ENCODE assay signal across 8 cellular contexts in genomic region chr12:104669057-104669770, GRCh38.
A peak's percentile ranks its signal among the peaks of the same experiment; 100 is the strongest.
DNase-seq lines count a peak whose midpoint lies in the region; ATAC-seq and TF ChIP-seq lines count a peak whose summit lies in the region.

No MANE protein-coding gene starts in this region.

- H3K36me3 Mint-ChIP-seq in neural crest cell (ENCODE audit: low read depth): no peaks in the 10 kb centered on the region

- peak overlapping the region; percentile 48 for H3K27ac Mint-ChIP-seq in neural crest cell (ENCODE audit: unreplicated experiment)

- TF ChIP-seq CTCF in epithelial cell of proximal tubule (conservative IDR thresholded peaks at IDR 0.05; ENCODE audit: low read depth, low read length): peak; percentile 42
- peak; percentile 16 for TF ChIP-seq CTCF in neural crest cell (conservative IDR thresholded peaks at IDR 0.05)

- DNase-seq in ELF-1 (ENCODE audit: low read depth, low spot score): peak; percentile 39
- peak; percentile 35 for DNase-seq in NCI-H774 (lab: John Stamatoyannopoulos, UW)
- DNase-seq in epithelial cell of proximal tubule (ENCODE audit: low read depth): no peak
- peak; percentile 47 for DNase-seq in neural crest cell (ENCODE audit: low read depth, low spot score)
- no peak for DNase-seq in NOMO-1 (lab: John Stamatoyannopoulos, UW; ENCODE audit: unreplicated experiment in 2 of 2)
- DNase-seq in RKO (ENCODE audit: low spot score): no peak

- H3K4me1 Mint-ChIP-seq in neural crest cell: peaks cover 49% of the 10 kb centered on the region

- no peak for ATAC-seq in GM18909 (IDR thresholded peaks at IDR 0.05; ENCODE audit: poor library complexity, unreplicated experiment)
- ATAC-seq in HG02610 (IDR thresholded peaks at IDR 0.05; ENCODE audit: unreplicated experiment): no peak

- peak overlapping the region; percentile 52 for H3K4me3 Mint-ChIP-seq in neural crest cell

- no peaks in the 10 kb centered on the region for H3K9me3 Mint-ChIP-seq in neural crest cell

- no peaks in the 10 kb centered on the region for H3K27me3 Mint-ChIP-seq in neural crest cell (ENCODE audit: low read depth)

- H3K4me3 ChIP-seq in epithelial cell of proximal tubule (ENCODE audit: low read depth, low read length): no peak overlapping the region

Comparison
In these comparisons a context has a peak if more than half of its experiments do, and no peak if none do; other contexts are left out.
1. DNase-seq: peak in ELF-1 (single experiment), NCI-H774 (single experiment) and neural crest cell (single experiment); none in epithelial cell of proximal tubule (single experiment), NOMO-1 (0 of 2) and RKO (single experiment).